In genomic region chr15:75023194-75024101, GRCh38 we compare ENCODE assay signal across 8 cellular contexts.
DNase-seq lines count a peak whose midpoint lies in the region; ATAC-seq lines count a peak whose summit lies in the region.

A gene with protein sequence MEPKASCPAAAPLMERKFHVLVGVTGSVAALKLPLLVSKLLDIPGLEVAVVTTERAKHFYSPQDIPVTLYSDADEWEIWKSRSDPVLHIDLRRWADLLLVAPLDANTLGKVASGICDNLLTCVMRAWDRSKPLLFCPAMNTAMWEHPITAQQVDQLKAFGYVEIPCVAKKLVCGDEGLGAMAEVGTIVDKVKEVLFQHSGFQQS (plus strand): TSS chr15:75023590. CDS start chr15:75028319, 4,729 bp downstream.

- ATAC-seq in GM19025 (IDR thresholded peaks at IDR 0.05; ENCODE audit: low read depth, unreplicated experiment) (peak; percentile 86), HG03342 (IDR thresholded peaks at IDR 0.05; ENCODE audit: unreplicated experiment) (peak; percentile 93)
- peak; percentile 100 for ATAC-seq in central memory CD8-positive, alpha-beta T cell (replicated peaks; ENCODE audit: extremely low read depth, poor library complexity, severe bottlenecking)

- no peaks in the 10 kb centered on the region for H3K9me3 Mint-ChIP-seq in central memory CD8-positive, alpha-beta T cell

- DNase-seq in AG08396 (ENCODE audit: low spot score), result peak; percentile 99
- peak; percentile 90 to 97 for DNase-seq in NCI-H446 (lab: John Stamatoyannopoulos, UW)
- DNase-seq in activated CD4-positive, CD25-positive, alpha-beta regulatory T cell treated with anti-CD3 and anti-CD28 coated beads, Interleukin-2, amount 50 U/mL, for 16 hours (ENCODE audit: low read depth, low spot score), result peak; percentile 84
- DNase-seq in central memory CD8-positive, alpha-beta T cell (ENCODE audit: low spot score in 2 of 2), result peak; percentile 74 to 86
- DNase-seq in inferior parietal cortex (ENCODE audit: extremely low spot score), result peak; percentile 96
- peak; percentile 91 to 94 for DNase-seq in stimulated activated CD4-positive, alpha-beta T cell treated with anti-CD3 and anti-CD28 coated beads, Interleukin-12 subunit alpha, Interleukin-12 subunit beta, amount 100 ng/mL, for 24 hours (ENCODE audit: low read depth in 2 of 2)

- H3K27ac Mint-ChIP-seq in central memory CD8-positive, alpha-beta T cell (ENCODE audit: low read depth), result peak within 1 kb of the TSS; percentile 97

- peaks cover 5% of the 10 kb centered on the region for H3K36me3 Mint-ChIP-seq in central memory CD8-positive, alpha-beta T cell (ENCODE audit: insufficient read depth)

- peak within 1 kb of the TSS; percentile 94 for H3K4me3 Mint-ChIP-seq in central memory CD8-positive, alpha-beta T cell

- peaks cover 24% of the 10 kb centered on the region for H3K4me1 Mint-ChIP-seq in central memory CD8-positive, alpha-beta T cell

- H3K27me3 Mint-ChIP-seq in central memory CD8-positive, alpha-beta T cell, result no peaks in the 10 kb centered on the region

Comparison
In these comparisons a context has a peak if more than half of its experiments do, and no peak if none do; other contexts are left out.
1. Peak in every context shown above with its lines: DNase-seq and ATAC-seq.